In the genomic region with DNA sequence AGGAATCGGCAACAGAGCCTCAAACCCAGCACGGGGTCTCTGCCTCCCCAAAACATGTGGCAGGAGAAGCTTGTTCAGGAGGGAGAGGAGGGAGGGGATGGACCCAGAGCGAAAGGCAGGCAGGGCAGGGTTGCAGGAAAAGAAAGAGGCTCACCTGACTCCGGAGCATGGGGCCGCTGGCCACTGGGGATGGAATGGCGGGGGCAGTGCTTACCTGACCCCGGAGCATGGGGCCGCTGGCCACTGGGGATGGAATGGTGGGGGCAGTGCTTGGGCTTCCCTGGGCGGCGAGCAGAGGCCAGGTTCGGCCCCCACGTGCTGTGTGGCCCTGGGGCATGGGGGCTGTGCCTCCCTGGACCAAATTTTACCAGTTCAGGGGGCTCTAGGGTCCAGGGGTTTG, we compare ENCODE assay signal across 25 cellular contexts. TPM values are rescaled to one million over a fixed set of nuclear protein-coding genes. Genes with fewer than 3 reads are reported as not detected.
"Had no signal": no experiment of that assay in that cellular context is flagged by ENCODE, and none has a peak within 500 bp of the region (broad histone marks: within the 10 kb centered on the region; RNA-seq: fewer than 3 reads in every experiment).

No MANE protein-coding gene starts in this region.

- H3K36me3 ChIP-seq: neural progenitor cell had no signal

- H3K4me1 ChIP-seq: ascending aorta, colonic mucosa, gastroesophageal sphincter, neural progenitor cell, stomach, suprapubic skin, tibial artery, upper lobe of right lung had no signal

- H3K9ac ChIP-seq: neural progenitor cell had no signal

- H3K27me3 Mint-ChIP-seq: activated B cell treated with CpG ODN at 0.5 μM for 24 hours; activated naive CD4-positive, alpha-beta T cell treated with anti-CD3 and anti-CD28 coated beads, Interleukin-2, amount 10 ng/mL, durations not matched to agents 7 days and 5 days; activated naive CD8-positive, alpha-beta T cell treated with anti-CD3 and anti-CD28 coated beads, Interleukin-2, amount 10 ng/mL, durations not matched to agents 7 days and 5 days; brain; naive thymus-derived CD8-positive, alpha-beta T cell; T-cell had no signal

- DNase-seq: activated gamma-delta T cell, cerebellar nuclear complex, kidney had no signal

- H3K4me3 Mint-ChIP-seq: activated B cell treated with CpG ODN at 0.5 μM for 24 hours; activated naive CD4-positive, alpha-beta T cell treated with anti-CD3 and anti-CD28 coated beads, Interleukin-2, amount 10 ng/mL, durations not matched to agents 7 days and 5 days; activated naive CD8-positive, alpha-beta T cell treated with anti-CD3 and anti-CD28 coated beads, Interleukin-2, amount 10 ng/mL, durations not matched to agents 7 days and 5 days; brain; immature natural killer cell; naive thymus-derived CD8-positive, alpha-beta T cell; neural progenitor cell; T-cell had no signal

- H3K9me3 ChIP-seq: ascending aorta, colonic mucosa, gastroesophageal sphincter, spleen, stomach, suprapubic skin, tibial artery, upper lobe of right lung had no signal

- H3K9me3 Mint-ChIP-seq: activated B cell treated with CpG ODN at 0.5 μM for 24 hours; activated naive CD4-positive, alpha-beta T cell treated with anti-CD3 and anti-CD28 coated beads, Interleukin-2, amount 10 ng/mL, durations not matched to agents 7 days and 5 days; activated naive CD8-positive, alpha-beta T cell treated with anti-CD3 and anti-CD28 coated beads, Interleukin-2, amount 10 ng/mL, durations not matched to agents 7 days and 5 days; brain; naive thymus-derived CD8-positive, alpha-beta T cell; neural progenitor cell; T-cell had no signal

- H3K27me3 ChIP-seq: ascending aorta, cardiac muscle cell, colonic mucosa, dorsolateral prefrontal cortex, gastroesophageal sphincter, hepatocyte, neural progenitor cell, spleen, stomach, suprapubic skin, tibial artery, upper lobe of right lung had no signal

- H3K27ac ChIP-seq: ascending aorta, cardiac muscle cell, colonic mucosa, dorsolateral prefrontal cortex, gastroesophageal sphincter, hepatocyte, neural progenitor cell, spleen, stomach, suprapubic skin, tibial artery, upper lobe of right lung had no signal

- H3K27ac Mint-ChIP-seq: activated B cell treated with CpG ODN at 0.5 μM for 24 hours; activated naive CD8-positive, alpha-beta T cell treated with anti-CD3 and anti-CD28 coated beads, Interleukin-2, amount 10 ng/mL, durations not matched to agents 7 days and 5 days; brain; neural progenitor cell; T-cell had no signal

- H3K4me1 Mint-ChIP-seq: activated naive CD4-positive, alpha-beta T cell treated with anti-CD3 and anti-CD28 coated beads, Interleukin-2, amount 10 ng/mL, durations not matched to agents 7 days and 5 days; brain; neural progenitor cell had no signal

- H3K36me3 Mint-ChIP-seq: activated naive CD4-positive, alpha-beta T cell treated with anti-CD3 and anti-CD28 coated beads, Interleukin-2, amount 10 ng/mL, durations not matched to agents 7 days and 5 days; activated naive CD8-positive, alpha-beta T cell treated with anti-CD3 and anti-CD28 coated beads, Interleukin-2, amount 10 ng/mL, durations not matched to agents 7 days and 5 days; brain; immature natural killer cell had no signal

- H3K4me3 ChIP-seq: ascending aorta, cardiac muscle cell, colonic mucosa, dorsolateral prefrontal cortex, gastroesophageal sphincter, hepatocyte, neural progenitor cell, spleen, stomach, suprapubic skin, tibial artery, upper lobe of right lung had no signal

RNA-seq across cellular contexts. Expression of gene CELF5, which starts 13.3 kb away (rescaled TPM):
- total RNA-seq: activated B cell treated with CpG ODN at 0.5 μM for 24 hours, ascending aorta, gastroesophageal sphincter, omental fat pad, upper lobe of right lung had no signal

RNA-seq across cellular contexts. Expression of gene S1PR4, which starts 32.6 kb away (rescaled TPM):
- total RNA-seq: cardiac muscle cell, fibroblast of lung, fibroblast of villous mesenchyme had no signal
